ENCODE assay signal across 8 cellular contexts in the genomic region with DNA sequence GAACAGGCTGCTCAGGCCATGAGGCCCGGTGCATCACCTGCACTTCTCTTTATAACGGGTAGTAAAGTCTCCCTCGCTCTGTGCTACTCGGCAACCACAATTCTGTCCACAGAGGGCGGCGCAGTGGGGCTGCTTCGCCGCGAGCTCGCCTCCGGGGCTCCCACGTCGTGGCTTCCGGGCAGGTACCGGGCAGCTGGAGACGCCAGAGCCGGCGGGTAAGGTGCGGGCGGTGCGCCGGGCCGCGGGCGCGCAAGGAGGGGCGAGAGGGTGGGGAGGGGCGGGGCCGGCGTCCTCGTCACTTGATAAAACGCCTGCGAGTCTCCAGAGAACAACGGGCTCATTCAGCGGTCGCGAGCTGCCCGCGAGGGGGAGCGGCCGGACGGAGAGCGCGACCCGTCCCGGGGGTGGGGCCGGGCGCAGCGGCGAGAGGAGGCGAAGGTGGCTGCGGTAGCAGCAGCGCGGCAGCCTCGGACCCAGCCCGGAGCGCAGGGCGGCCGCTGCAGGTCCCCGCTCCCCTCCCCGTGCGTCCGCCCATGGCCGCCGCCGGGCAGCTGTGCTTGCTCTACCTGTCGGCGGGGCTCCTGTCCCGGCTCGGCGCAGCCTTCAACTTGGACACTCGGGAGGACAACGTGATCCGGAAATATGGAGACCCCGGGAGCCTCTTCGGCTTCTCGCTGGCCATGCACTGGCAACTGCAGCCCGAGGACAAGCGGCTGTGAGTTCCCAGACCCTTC. TPM values are rescaled to one million over a fixed set of nuclear protein-coding genes. Genes with fewer than 3 reads are reported as not detected.
DNase-seq lines count a peak whose midpoint lies in the region; ATAC-seq and TF ChIP-seq lines count a peak whose summit lies in the region.

A gene (plus strand): TSS at position 331 of the 734 bp plus-strand sequence.

- H3K9me3 ChIP-seq in ovary, result no peaks in the 10 kb centered on the region
- no peaks in the 10 kb centered on the region for H3K9me3 ChIP-seq in testis

- no peak for TF ChIP-seq EP300 in ovary (IDR thresholded peaks at IDR 0.05)

- peak; percentile 88 for DNase-seq in GM03348 (ENCODE audit: low spot score)
- peak; percentile 48 for DNase-seq in LNCaP clone FGC (ENCODE audit: low read depth)
- peak; percentile 94 for DNase-seq in SW480 (ENCODE audit: low spot score)
- peak; percentile 75 for DNase-seq in activated naive CD8-positive, alpha-beta T cell treated with anti-CD3 and anti-CD28 coated beads for 36 hours
- DNase-seq in Right ventricle myocardium inferior (ENCODE audit: missing footprints), result peak; percentile 85
- peak; percentile 35 to 61 (median 52) for DNase-seq in ovary
- peak; percentile 89 for DNase-seq in testis

- peak within 1 kb of the TSS; percentile 89 for H3K4me3 Mint-ChIP-seq in activated naive CD8-positive, alpha-beta T cell treated with anti-CD3 and anti-CD28 coated beads for 36 hours

- H3K27me3 ChIP-seq in ovary (no peaks in the 10 kb centered on the region), testis (no peaks in the 10 kb centered on the region)

- H3K4me1 Mint-ChIP-seq in activated naive CD8-positive, alpha-beta T cell treated with anti-CD3 and anti-CD28 coated beads for 36 hours, result peaks cover 56% of the 10 kb centered on the region

- peak; percentile 84 for ATAC-seq in Right ventricle myocardium inferior
- ATAC-seq in GM21526 (IDR thresholded peaks at IDR 0.05; ENCODE audit: low FRiP score, unreplicated experiment), result no peak

- peak within 1 kb of the TSS; percentile 31 to 36 for H3K27ac ChIP-seq in ovary
- H3K27ac ChIP-seq in testis, result peak within 1 kb of the TSS; percentile 72 to 85

- no peaks in the 10 kb centered on the region for H3K9me3 Mint-ChIP-seq in activated naive CD8-positive, alpha-beta T cell treated with anti-CD3 and anti-CD28 coated beads for 36 hours

- H3K36me3 ChIP-seq in ovary, result no peaks in the 10 kb centered on the region
- no peaks in the 10 kb centered on the region for H3K36me3 ChIP-seq in testis (ENCODE audit: low read depth, missing control alignments)

- H3K27ac Mint-ChIP-seq in activated naive CD8-positive, alpha-beta T cell treated with anti-CD3 and anti-CD28 coated beads for 36 hours, result peak within 1 kb of the TSS; percentile 80

- H3K36me3 Mint-ChIP-seq in activated naive CD8-positive, alpha-beta T cell treated with anti-CD3 and anti-CD28 coated beads for 36 hours, result no peaks in the 10 kb centered on the region

- intact Hi-C loops in Right ventricle myocardium inferior (cut with DNase I) (loop anchor here (1.0 kb wide), 1 partner anchor 22 kb away; no protein-coding TSS in a partner anchor), ovary (cut with DNase I) (no loop called here), testis (cut with DNase I; ENCODE audit: low total_unique reads) (no loop called here)

- TF ChIP-seq CTCF in LNCaP clone FGC (IDR thresholded peaks at IDR 0.05; ENCODE audit: control insufficient read depth, extremely low read depth, insufficient read depth), result peak; percentile 31; the same call in 1 of the 2 replicates
- no peak for TF ChIP-seq CTCF in ovary (IDR thresholded peaks at IDR 0.05)
- no peak for TF ChIP-seq CTCF in testis (IDR thresholded peaks at IDR 0.05)

- H3K4me3 ChIP-seq in LNCaP clone FGC (ENCODE audit: low read depth, low read length) (peak within 1 kb of the TSS; percentile 68), ovary (peak within 1 kb of the TSS; percentile 84), testis (peak within 1 kb of the TSS; percentile 83 to 92)

- 0 to 1% (median 1%) methylated on average over 63 to 79 of the region's 79 CpGs for WGBS in ovary, 3 donors
- 0 to 1% methylated on average over 4 to 79 of the region's 79 CpGs for WGBS in testis, 2 donors

- no peaks in the 10 kb centered on the region for H3K27me3 Mint-ChIP-seq in activated naive CD8-positive, alpha-beta T cell treated with anti-CD3 and anti-CD28 coated beads for 36 hours

- peaks cover 4% of the 10 kb centered on the region for H3K4me1 ChIP-seq in ovary (ENCODE audit: insufficient read depth)
- peaks cover 12% of the 10 kb centered on the region for H3K4me1 ChIP-seq in testis

- TF ChIP-seq POLR2A in ovary (IDR thresholded peaks at IDR 0.05) (peak; percentile 6), testis (IDR thresholded peaks at IDR 0.05) (no peak)

RNA-seq across cellular contexts. Expression of the gene that starts here (rescaled TPM):
- 10 to 100 TPM in 1 of 2 experiments, 1 to 10 TPM in 1; 9.6 to 10.2 TPM for total RNA-seq in activated naive CD8-positive, alpha-beta T cell treated with anti-CD3 and anti-CD28 coated beads for 36 hours
- total RNA-seq in Right ventricle myocardium inferior (44.7 TPM), ovary (10 to 100 TPM in 5 of 7 donors, 1 to 10 TPM in 2; 8.4 to 39.6 (median 19.0) TPM), testis (100 to 1,000 TPM; 166 to 232 TPM)
- polyA plus RNA-seq in ovary (10 to 100 TPM; 16.5 to 51.6 TPM), testis (ENCODE audit: insufficient read depth, low read depth, low replicate concordance) (57.5 TPM)
